Comparison of ENCODE assay signal across 8 cellular contexts in genomic region chr2:229800997-229801754, GRCh38.
DNase-seq lines count a peak whose midpoint lies in the region; ATAC-seq, FAIRE-seq and TF ChIP-seq lines count a peak whose summit lies in the region.

No MANE protein-coding gene starts in this region.

- DNase-seq in NCI-H748 (lab: John Stamatoyannopoulos, UW; ENCODE audit: unreplicated experiment) (peak; percentile 46), middle frontal gyrus (ENCODE audit: extremely low spot score, low spot score) (peak; percentile 51)
- DNase-seq in activated CD8-positive, alpha-beta memory T cell treated with anti-CD3 and anti-CD28 coated beads for 1 hour (ENCODE audit: extremely low read depth in 1 of 2, low read depth in 1 of 2), result peak; percentile 40 to 52
- peak; percentile 27 for DNase-seq in stimulated activated CD8-positive, alpha-beta memory T cell treated with anti-CD3 and anti-CD28 coated beads, Interleukin-7, amount 100 ng/mL, for 24 hours (ENCODE audit: low read depth)

- peak; percentile 70 for TF ChIP-seq CTCF in GM12872 (IDR thresholded peaks at IDR 0.05; ENCODE audit: insufficient read depth, low read depth, low read length)

- peak; percentile 41 for FAIRE-seq in endometrium (lab: Jason Lieb, UNC)

- ATAC-seq in HG02885 (IDR thresholded peaks at IDR 0.05; ENCODE audit: poor library complexity, unreplicated experiment) (peak; percentile 58), HG02938 (IDR thresholded peaks at IDR 0.05; ENCODE audit: unreplicated experiment) (no peak)
